14 cellular contexts compared by ENCODE assay signal in the genomic region with DNA sequence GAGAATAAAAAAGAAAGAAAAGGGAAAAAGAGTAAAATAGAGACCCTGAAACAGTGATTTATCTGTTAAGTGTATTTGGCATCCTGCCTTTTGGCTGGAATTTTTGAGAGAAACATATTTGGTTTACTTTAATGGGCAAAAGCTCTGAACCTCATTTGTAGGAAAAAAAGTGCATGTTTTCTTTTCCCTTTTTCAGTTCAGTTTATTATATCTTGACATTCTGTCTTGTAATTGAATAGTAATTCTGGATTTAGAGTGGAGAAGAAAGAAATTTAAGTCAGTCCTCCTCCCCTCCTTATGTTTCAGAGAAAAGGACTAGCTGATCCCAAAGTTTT.
DNase-seq lines count a peak whose midpoint lies in the region; ATAC-seq, FAIRE-seq and TF ChIP-seq lines count a peak whose summit lies in the region.
"Had no signal": no experiment of that assay in that cellular context is flagged by ENCODE, and none has a peak within 500 bp of the region (broad histone marks: within the 10 kb centered on the region; RNA-seq: fewer than 3 reads in every experiment).

No MANE protein-coding gene starts in this region.

- POLR2A ChIA-PET in CD4-positive, alpha-beta memory T cell (lab: Charles Lee; ENCODE audit: partially characterized antibody), result interaction anchor here (1.0 kb wide), 1 partner anchor 17 kb away, joined by 4 read pairs; no protein-coding TSS in a partner anchor
- POLR2A ChIA-PET in H1 (lab: Charles Lee; ENCODE audit: partially characterized antibody), result no interaction called here

- H3K4ac ChIP-seq in H1 (replicated peaks; ENCODE audit: insufficient read length, low read depth, low read length), result no peak overlapping the region

- H2BK20ac ChIP-seq in H1 (ENCODE audit: low read length), result no peak overlapping the region

- H4K20me1 ChIP-seq in H1 (replicated peaks in 1 of 2; ENCODE audit: control insufficient read depth in 1 of 2, insufficient read depth in 2 of 2, low read length in 2 of 2), result no peaks in the 10 kb centered on the region

- no peak overlapping the region for H2BK5ac ChIP-seq in H1 (ENCODE audit: low read depth, low read length)

- H3K9ac ChIP-seq in H1 (replicated peaks in 1 of 4; ENCODE audit: extremely low read depth in 1 of 4, low read depth in 3 of 4, low read length in 3 of 4), result no peak overlapping the region

- H3K56ac ChIP-seq in H1 (replicated peaks; ENCODE audit: insufficient read length, low read depth, low read length), result peak overlapping the region; percentile 48

- no peak overlapping the region for H3K4me3 Mint-ChIP-seq in CD4-positive, alpha-beta memory T cell
- H3K4me3 Mint-ChIP-seq: activated CD8-positive, alpha-beta T cell treated with anti-CD3 and anti-CD28 coated beads, Interleukin-2, amount 10 ng/mL, durations not matched to agents 7 days and 5 days had no signal

- intact Hi-C loops in CD4-positive, alpha-beta memory T cell (cut with micrococcal nuclease), result loop anchor here (2.0 kb wide), 1 partner anchor 22 kb away; no protein-coding TSS in a partner anchor
- intact Hi-C loops in gastrocnemius medialis (cut with DNase I; ENCODE audit: low total_unique reads), result loop anchor here (5.0 kb wide), 1 partner anchor 69 kb away; a partner anchor contains a TSS

- in situ Hi-C loops in gastrocnemius medialis (cut with MboI; ENCODE audit: low sequenced_read_pairs in 4 of 4), result no loop called here

- no peak overlapping the region for H3K27ac ChIP-seq in CD4-positive, alpha-beta memory T cell (ENCODE audit: low read depth, low read length)
- H3K27ac ChIP-seq in H1 (ENCODE audit: low read depth, low read length) (no peak overlapping the region), gastrocnemius medialis (peak overlapping the region; percentile 9 to 59 (median 46))

- no peaks in the 10 kb centered on the region for H3K27me3 ChIP-seq in CD4-positive, alpha-beta memory T cell (ENCODE audit: insufficient read depth, low read length)
- no peaks in the 10 kb centered on the region for H3K27me3 ChIP-seq in H1 (replicated peaks in 1 of 4; ENCODE audit: control insufficient read depth in 3 of 4, extremely low read depth in 1 of 4, insufficient read depth in 3 of 4, low read length in 3 of 4)
- no peaks in the 10 kb centered on the region for H3K27me3 ChIP-seq in gastrocnemius medialis

- no peak overlapping the region for H3K4me3 ChIP-seq in CD4-positive, alpha-beta memory T cell (ENCODE audit: low read length in 2 of 2)
- H3K4me3 ChIP-seq in H1 (ENCODE audit: extremely low read depth in 1 of 4, insufficient read depth in 2 of 4, low read depth in 3 of 4, low read length in 4 of 4), result no peak overlapping the region
- H3K4me3 ChIP-seq in gastrocnemius medialis, result no peak overlapping the region

- no peak for FAIRE-seq in H1 (lab: Jason Lieb, UNC)
- FAIRE-seq: bronchial epithelial cell had no signal

- peaks cover 24 to 60% (median 44%) of the 10 kb centered on the region in 4 donors for H3K4me1 Mint-ChIP-seq in CD4-positive, alpha-beta memory T cell

- no peak overlapping the region for H2BK12ac ChIP-seq in H1 (ENCODE audit: low read depth, low read length)

- peaks cover 23% of the 10 kb centered on the region for H3K4me1 ChIP-seq in CD4-positive, alpha-beta memory T cell (ENCODE audit: insufficient read depth, low read length)
- H3K4me1 ChIP-seq in H1 (replicated peaks in 1 of 4; ENCODE audit: control insufficient read depth in 3 of 4, insufficient read depth in 4 of 4, low read length in 3 of 4) (no peaks in the 10 kb centered on the region), gastrocnemius medialis (peaks cover 29 to 41% of the 10 kb centered on the region in 2 donors)

- no peak for TF ChIP-seq EP300 in H1 (IDR thresholded peaks at IDR 0.05; ENCODE audit: borderline replicate concordance in 1 of 2, low read depth in 2 of 2, low read length in 2 of 2)

- no peaks in the 10 kb centered on the region for H3K23me2 ChIP-seq in H1 (ENCODE audit: low read depth, low read length)

- peak overlapping the region in 6 of 7 donors; percentile 11 to 83 (median 66) for H3K27ac Mint-ChIP-seq in CD4-positive, alpha-beta memory T cell
- H3K27ac Mint-ChIP-seq: activated CD8-positive, alpha-beta T cell treated with anti-CD3 and anti-CD28 coated beads, Interleukin-2, amount 10 ng/mL, durations not matched to agents 7 days and 5 days had no signal

- no peak for DNase-seq in CD4-positive, alpha-beta memory T cell
- DNase-seq in RPMI7951 (ENCODE audit: low read depth) (peak; percentile 10), H1 (ENCODE audit: low read depth in 1 of 2, low spot score in 2 of 2) (no peak), gastrocnemius medialis (no peak), GDM1 (lab: John Stamatoyannopoulos, UW) (no peak), NCI-H1048 (lab: John Stamatoyannopoulos, UW) (no peak), NCI-H524 (lab: John Stamatoyannopoulos, UW) (no peak), CD1c-positive myeloid dendritic cell (ENCODE audit: extremely low spot score) (no peak)
- DNase-seq: activated CD8-positive, alpha-beta T cell treated with anti-CD3 and anti-CD28 coated beads, Interleukin-2, amount 10 ng/mL, durations not matched to agents 7 days and 5 days; foreskin melanocyte; Karpas-422; NCI-H2171; SHP77 treated with DMSO at 0.1 percent for 48 hours had no signal

- H3K18ac ChIP-seq in H1 (ENCODE audit: extremely low read depth, low read length), result no peak overlapping the region

- H3K79me2 ChIP-seq in H1 (ENCODE audit: control insufficient read depth in 1 of 2, insufficient read depth in 2 of 2, low read length in 2 of 2), result no peaks in the 10 kb centered on the region

- no peak overlapping the region for H2BK120ac ChIP-seq in H1 (replicated peaks; ENCODE audit: low read depth, low read length)

- TF ChIP-seq CTCF in H1 (IDR thresholded peaks at IDR 0.05; ENCODE audit: control extremely low read depth in 1 of 3, insufficient read depth in 1 of 3, low read depth in 1 of 3, low read length in 3 of 3) (no peak), gastrocnemius medialis (IDR thresholded peaks at IDR 0.05 in 4 of 5, conservative IDR thresholded peaks at IDR 0.05 in 1 of 5) (no peak)

- no peak overlapping the region for H3K4me2 ChIP-seq in H1 (ENCODE audit: insufficient read depth in 1 of 2, low read depth in 2 of 2, low read length in 2 of 2)

- H3K9me3 ChIP-seq in CD4-positive, alpha-beta memory T cell (ENCODE audit: control insufficient read depth in 1 of 2, low read length in 2 of 2), result no peaks in the 10 kb centered on the region
- H3K9me3 ChIP-seq in H1 (ENCODE audit: insufficient read depth in 2 of 2, low read depth in 1 of 2, low read length in 1 of 2) (no peaks in the 10 kb centered on the region), gastrocnemius medialis (no peaks in the 10 kb centered on the region)

- H4K91ac ChIP-seq in H1 (replicated peaks; ENCODE audit: insufficient read length, low read length), result no peak overlapping the region

- H3K14ac ChIP-seq in H1 (ENCODE audit: insufficient read length), result no peak overlapping the region

- H3K36me3 Mint-ChIP-seq in CD4-positive, alpha-beta memory T cell, result peaks cover 44 to 51% of the 10 kb centered on the region in 2 donors

- H3K27me3 Mint-ChIP-seq in CD4-positive, alpha-beta memory T cell, result no peaks in the 10 kb centered on the region

- CTCF ChIA-PET in CD4-positive, alpha-beta memory T cell (lab: Charles Lee; ENCODE audit: partially characterized antibody), result interaction anchor here (1.3 kb wide), 1 partner anchor 67 kb away, joined by 3 read pairs; no protein-coding TSS in a partner anchor
- CTCF ChIA-PET in H1 (lab: Charles Lee; ENCODE audit: partially characterized antibody), result no interaction called here

- no peak overlapping the region for H3K23ac ChIP-seq in H1 (ENCODE audit: insufficient read length)

- H3K79me1 ChIP-seq in H1 (ENCODE audit: low read depth, low read length), result no peaks in the 10 kb centered on the region

- H3K36me3 ChIP-seq in CD4-positive, alpha-beta memory T cell (ENCODE audit: insufficient read depth, low read length), result no peaks in the 10 kb centered on the region
- H3K36me3 ChIP-seq in H1 (ENCODE audit: control insufficient read depth in 2 of 4, insufficient read depth in 4 of 4, low read length in 3 of 4) (no peaks in the 10 kb centered on the region), gastrocnemius medialis (no peaks in the 10 kb centered on the region)

- TF ChIP-seq RAD21 in H1 (IDR thresholded peaks at IDR 0.05 in 1 of 2, conservative IDR thresholded peaks at IDR 0.05 in 1 of 2; ENCODE audit: low read depth in 2 of 2, low read length in 2 of 2), result no peak

- TF ChIP-seq POLR2A in H1 (IDR thresholded peaks at IDR 0.05; ENCODE audit: control extremely low read depth in 1 of 2, low read depth in 2 of 2, low read length in 2 of 2) (no peak), gastrocnemius medialis (IDR thresholded peaks at IDR 0.05) (no peak)

- H2BK15ac ChIP-seq in H1 (ENCODE audit: low read length), result no peak overlapping the region

- no peak overlapping the region for H4K8ac ChIP-seq in H1 (ENCODE audit: extremely low read depth, insufficient read depth, low read length)

- H2AK5ac ChIP-seq in H1 (ENCODE audit: low read depth, low read length), result no peak overlapping the region

- no peak for ATAC-seq in gastrocnemius medialis
- ATAC-seq: activated CD8-positive, alpha-beta T cell treated with anti-CD3 and anti-CD28 coated beads, Interleukin-2, amount 10 ng/mL, durations not matched to agents 7 days and 5 days had no signal

- H2AFZ ChIP-seq in H1 (ENCODE audit: low read length), result no peak overlapping the region

- H4K5ac ChIP-seq in H1 (ENCODE audit: insufficient read length, low read depth, low read length), result no peak overlapping the region

- H3K9me3 Mint-ChIP-seq in CD4-positive, alpha-beta memory T cell, result peaks cover 0 to 3% (median 0%) of the 10 kb centered on the region in 8 donors

TF ChIP-seq in H1, 55 proteins besides CTCF, POLR2A, EP300 and RAD21 (continues in another document):
- TF ChIP-seq NANOG (IDR thresholded peaks at IDR 0.05; ENCODE audit: insufficient read depth, low read depth, low read length, poor library complexity, severe bottlenecking), result no peak
- no peak for TF ChIP-seq TAF7 (optimal IDR thresholded peaks at IDR 0.05; ENCODE audit: borderline replicate concordance, low read depth, low read length)
- TF ChIP-seq SP2 (IDR thresholded peaks at IDR 0.05; ENCODE audit: low read length), result no peak
- no peak for TF ChIP-seq EZH2 (IDR thresholded peaks at IDR 0.05; ENCODE audit: low read depth, low read length, severe bottlenecking)
- no peak for TF ChIP-seq POU5F1 (IDR thresholded peaks at IDR 0.05; ENCODE audit: low read depth, low read length)
- no peak for TF ChIP-seq KDM4A (IDR thresholded peaks at IDR 0.05; ENCODE audit: low read depth, low read length, severe bottlenecking)
- TF ChIP-seq CTBP2 (IDR thresholded peaks at IDR 0.05; ENCODE audit: borderline replicate concordance, insufficient read depth, insufficient read length, low read length), result no peak
- TF ChIP-seq TAF1 (IDR thresholded peaks at IDR 0.05; ENCODE audit: low read depth, low read length), result no peak
- no peak for TF ChIP-seq CHD2 (IDR thresholded peaks at IDR 0.05; ENCODE audit: low read length)

Comparison
In these comparisons a context has a peak if more than half of its experiments do, and no peak if none do; other contexts are left out.
1. H3K27ac ChIP-seq: peak in gastrocnemius medialis (4 of 4); none in CD4-positive, alpha-beta memory T cell (single experiment) and H1 (single experiment).